In genomic region chrX:153303276-153304262, GRCh38 we compare ENCODE assay signal across 16 cellular contexts. TPM values are rescaled to one million over a fixed set of nuclear protein-coding genes. Genes with fewer than 3 reads are reported as not detected.
DNase-seq lines count a peak whose midpoint lies in the region; ATAC-seq, FAIRE-seq and TF ChIP-seq lines count a peak whose summit lies in the region.
"Had no signal": no experiment of that assay in that cellular context is flagged by ENCODE, and none has a peak within 500 bp of the region (broad histone marks: within the 10 kb centered on the region; RNA-seq: fewer than 3 reads in every experiment).

No MANE protein-coding gene starts in this region.

- H3K36me3 Mint-ChIP-seq in CD4-positive, CD25-positive, alpha-beta regulatory T cell: no peaks in the 10 kb centered on the region
- no peaks in the 10 kb centered on the region for H3K36me3 Mint-ChIP-seq in astrocyte (ENCODE audit: low read depth, unreplicated experiment)

- H3K9me3 ChIP-seq in CD4-positive, CD25-positive, alpha-beta regulatory T cell (ENCODE audit: control insufficient read depth in 2 of 2, low read length in 2 of 2): no peaks in the 10 kb centered on the region
- H3K9me3 ChIP-seq in astrocyte (ENCODE audit: insufficient read depth, low read depth, low read length): no peaks in the 10 kb centered on the region
- no peaks in the 10 kb centered on the region for H3K9me3 ChIP-seq in spleen
- H3K9me3 ChIP-seq: A549, BE2C, HAP-1 had no signal

- H3K9ac ChIP-seq in astrocyte (ENCODE audit: low read length): no peak overlapping the region

- TF ChIP-seq POLR2A in spleen (IDR thresholded peaks at IDR 0.05): no peak

- intact Hi-C loops in spleen (cut with DNase I; ENCODE audit: low total_unique reads): no loop called here

- ATAC-seq in CD4-positive, CD25-positive, alpha-beta regulatory T cell (ENCODE audit: low read depth in 2 of 2): no peak
- ATAC-seq: A549 had no signal

- WGBS in spleen, 5 donors: 43 to 65% (median 52%) methylated on average over 11 to 12 of the region's 12 CpGs

- peak; percentile 78 for FAIRE-seq in astrocyte (lab: Jason Lieb, UNC)
- FAIRE-seq: A549, GM19239 had no signal

- H3K36me3 ChIP-seq in CD4-positive, CD25-positive, alpha-beta regulatory T cell (ENCODE audit: control insufficient read depth, insufficient read depth, low read length): no peaks in the 10 kb centered on the region
- H3K36me3 ChIP-seq in astrocyte (ENCODE audit: insufficient read depth, low read length) (no peaks in the 10 kb centered on the region), spleen (no peaks in the 10 kb centered on the region)
- H3K36me3 ChIP-seq: BE2C, HAP-1 had no signal

- no peaks in the 10 kb centered on the region for H3K4me1 ChIP-seq in CD4-positive, CD25-positive, alpha-beta regulatory T cell (ENCODE audit: control insufficient read depth, insufficient read depth, low read length, poor library complexity, severe bottlenecking)
- H3K4me1 ChIP-seq in astrocyte (ENCODE audit: insufficient read depth, low read length) (no peaks in the 10 kb centered on the region), spleen (no peaks in the 10 kb centered on the region)
- H3K4me1 ChIP-seq: A549, BE2C had no signal

- H3K4me2 ChIP-seq in astrocyte (ENCODE audit: low read length): no peak overlapping the region
- H3K4me2 ChIP-seq: A549 had no signal

- peaks cover 0 to 4% (median 0%) of the 10 kb centered on the region in 7 donors for H3K9me3 Mint-ChIP-seq in CD4-positive, CD25-positive, alpha-beta regulatory T cell
- peaks cover 6% of the 10 kb centered on the region for H3K9me3 Mint-ChIP-seq in astrocyte (ENCODE audit: unreplicated experiment)

- peak overlapping the region in 1 of 4 donors; percentile 49 for H3K4me3 Mint-ChIP-seq in CD4-positive, CD25-positive, alpha-beta regulatory T cell
- no peak overlapping the region for H3K4me3 Mint-ChIP-seq in astrocyte (ENCODE audit: unreplicated experiment)

- H3K79me2 ChIP-seq in astrocyte (ENCODE audit: insufficient read depth, low read length): no peaks in the 10 kb centered on the region

- peak overlapping the region in 2 of 3 donors; percentile 3 to 11 for H3K27ac Mint-ChIP-seq in CD4-positive, CD25-positive, alpha-beta regulatory T cell
- no peak overlapping the region for H3K27ac Mint-ChIP-seq in astrocyte (ENCODE audit: unreplicated experiment)

- no peaks in the 10 kb centered on the region for H4K20me1 ChIP-seq in astrocyte (ENCODE audit: insufficient read depth, low read length)

- H3K27me3 Mint-ChIP-seq in CD4-positive, CD25-positive, alpha-beta regulatory T cell: peaks cover 24% of the 10 kb centered on the region
- H3K27me3 Mint-ChIP-seq in astrocyte (ENCODE audit: low read depth, unreplicated experiment): peaks cover 14% of the 10 kb centered on the region

- H2AFZ ChIP-seq in astrocyte (ENCODE audit: low read depth, low read length): no peak overlapping the region

- peaks cover 0 to 4% (median 0%) of the 10 kb centered on the region in 4 donors for H3K4me1 Mint-ChIP-seq in CD4-positive, CD25-positive, alpha-beta regulatory T cell
- peaks cover 13% of the 10 kb centered on the region for H3K4me1 Mint-ChIP-seq in astrocyte (ENCODE audit: low read depth, unreplicated experiment)

- no peak overlapping the region for H3K4me3 ChIP-seq in CD4-positive, CD25-positive, alpha-beta regulatory T cell (ENCODE audit: low read depth, low read length)
- H3K4me3 ChIP-seq in astrocyte (ENCODE audit: insufficient read depth, low read depth, low read length): no peak overlapping the region
- H3K4me3 ChIP-seq in spleen: no peak overlapping the region
- H3K4me3 ChIP-seq: A549, HAP-1 had no signal

- no peak for TF ChIP-seq CTCF in astrocyte (IDR thresholded peaks at IDR 0.05; ENCODE audit: insufficient read depth, low read depth, low read length)
- no peak for TF ChIP-seq CTCF in spleen (IDR thresholded peaks at IDR 0.05 in 8 of 11, conservative IDR thresholded peaks at IDR 0.05 in 3 of 11)

- DNase-seq in CD4-positive, CD25-positive, alpha-beta regulatory T cell: no peak
- DNase-seq in astrocyte (ENCODE audit: low read depth) (no peak), mesenteric fat pad (ENCODE audit: low spot score) (peak; percentile 49), spleen (peak; percentile 50), nucleus accumbens (lab: John Stamatoyannopoulos, UW) (no peak), T-helper 2 cell (no peak), NCI-H345 (lab: John Stamatoyannopoulos, UW) (no peak)
- DNase-seq: BE2C, DMS53, GF-D8, GOT3, IMR-90 had no signal

- H3K27me3 ChIP-seq in CD4-positive, CD25-positive, alpha-beta regulatory T cell (ENCODE audit: control insufficient read depth, insufficient read depth, low read length): no peaks in the 10 kb centered on the region
- H3K27me3 ChIP-seq in astrocyte (ENCODE audit: insufficient read depth, low read length): no peaks in the 10 kb centered on the region
- peaks cover 0 to 20% (median 0%) of the 10 kb centered on the region in 7 donors for H3K27me3 ChIP-seq in spleen (replicated peaks in 1 of 7)
- H3K27me3 ChIP-seq: BE2C had no signal

- no peak overlapping the region for H3K27ac ChIP-seq in CD4-positive, CD25-positive, alpha-beta regulatory T cell (ENCODE audit: insufficient read depth, low read length, poor library complexity, severe bottlenecking)
- H3K27ac ChIP-seq in astrocyte (ENCODE audit: low read depth, low read length): no peak overlapping the region
- no peak overlapping the region for H3K27ac ChIP-seq in spleen
- H3K27ac ChIP-seq: A549 had no signal

RNA-seq across cellular contexts. Expression of gene PNMA6F, which starts 18.0 kb away (rescaled TPM):
- total RNA-seq in CD4-positive, CD25-positive, alpha-beta regulatory T cell: not detected
- polyA plus RNA-seq in CD4-positive, CD25-positive, alpha-beta regulatory T cell: not detected
- total RNA-seq in astrocyte: not detected in 2 replicates
- not detected for total RNA-seq in mesenteric fat pad
- not detected for total RNA-seq in spleen
- not detected for polyA plus RNA-seq in spleen
- total RNA-seq: IMR-90 had no signal
- polyA plus RNA-seq: A549, AG04450, IMR-90 had no signal

RNA-seq across cellular contexts. Expression of gene ZNF275, which starts 30.4 kb away (rescaled TPM):
- 16.1 TPM for total RNA-seq in CD4-positive, CD25-positive, alpha-beta regulatory T cell
- polyA plus RNA-seq in CD4-positive, CD25-positive, alpha-beta regulatory T cell: 1 to 10 TPM; 3.8 to 9.4 (median 7.3) TPM
- total RNA-seq in astrocyte (14.8 and 14.9 TPM in 2 replicates), mesenteric fat pad (21.3 TPM), spleen (10 to 100 TPM; 15.2 to 33.8 (median 29.3) TPM)
- polyA plus RNA-seq in spleen: 1 to 10 TPM; 2.9 to 5.2 (median 5.2) TPM

Comparison
In these comparisons a context has a peak if more than half of its experiments do, and no peak if none do; other contexts are left out.
1. DNase-seq: peak in mesenteric fat pad (single experiment) and spleen (single experiment); none in CD4-positive, CD25-positive, alpha-beta regulatory T cell (0 of 3), astrocyte (single experiment), nucleus accumbens (0 of 56), T-helper 2 cell (0 of 5) and NCI-H345 (single experiment).